In genomic region chr15:74367296-74367854, GRCh38 we compare ENCODE assay signal across 16 cellular contexts. TPM values are rescaled to one million over a fixed set of nuclear protein-coding genes. Genes with fewer than 3 reads are reported as not detected.
A peak's percentile ranks its signal among the peaks of the same experiment; 100 is the strongest.
DNase-seq lines count a peak whose midpoint lies in the region; ATAC-seq lines count a peak whose summit lies in the region.
"Had no signal": no experiment of that assay in that cellular context is flagged by ENCODE, and none has a peak within 500 bp of the region (broad histone marks: within the 10 kb centered on the region; RNA-seq: fewer than 3 reads in every experiment).

Gene CYP11A1 (minus strand): TSS chr15:74367646. CDS start chr15:74367585, 61 bp downstream.

- no peak within 1 kb of the TSS for H2BK5ac ChIP-seq in mesenchymal stem cell (ENCODE audit: low read depth, low read length, poor library complexity, severe bottlenecking)

- H3K4me1 Mint-ChIP-seq in activated T-cell treated with anti-CD3 and anti-CD28 coated beads, Interleukin-2, amount 50 U/mL, for 72 hours (ENCODE audit: low read depth): peaks cover 4% of the 10 kb centered on the region
- peaks cover 5% of the 10 kb centered on the region for H3K4me1 Mint-ChIP-seq in activated T-helper 1 cell treated with anti-CD3 and anti-CD28 coated beads, Interleukin-12 subunit alpha, Interleukin-12 subunit beta, Interleukin-2, Interleukin-4 antibody, amounts not matched to agents 30 ng/mL and 10 ng/mL and 1 ng/mL, durations not matched to agents 14 hours and 24 hours and 36 hours (ENCODE audit: low read depth)
- H3K4me1 Mint-ChIP-seq in stimulated activated memory B cell treated with anti-CD40 and anti-IgM and Interleukin-4, amounts not matched to agents 10 μg/mL and 1 μg/mL and 100 μg/mL, for 72 hours: peaks cover 6% of the 10 kb centered on the region

- no peak within 1 kb of the TSS for H2AK5ac ChIP-seq in mesenchymal stem cell (ENCODE audit: low read length, severe bottlenecking)

- no peaks in the 10 kb centered on the region for H3K79me1 ChIP-seq in mesenchymal stem cell (replicated peaks; ENCODE audit: low read length, poor library complexity, severe bottlenecking)

- H3K4me3 ChIP-seq in mesenchymal stem cell (ENCODE audit: insufficient read depth in 1 of 2, low read depth in 1 of 2, low read length in 2 of 2): peak within 1 kb of the TSS in 1 of 2 experiments; percentile 85
- no peak within 1 kb of the TSS for H3K4me3 ChIP-seq in effector memory CD4-positive, alpha-beta T cell (ENCODE audit: insufficient read depth, low read depth, low read length, poor library complexity, severe bottlenecking)

- H3K27ac ChIP-seq in mesenchymal stem cell (ENCODE audit: low read length, poor library complexity, severe bottlenecking): no peak within 1 kb of the TSS
- no peak within 1 kb of the TSS for H3K27ac ChIP-seq in effector memory CD4-positive, alpha-beta T cell (ENCODE audit: insufficient read depth, low read length, poor library complexity, severe bottlenecking)
- H3K27ac ChIP-seq: tibial artery had no signal

- no peak within 1 kb of the TSS for H3K18ac ChIP-seq in mesenchymal stem cell (ENCODE audit: low read depth in 1 of 2, low read length in 2 of 2)

- no peaks in the 10 kb centered on the region for H3K9me3 Mint-ChIP-seq in activated T-cell treated with anti-CD3 and anti-CD28 coated beads, Interleukin-2, amount 50 U/mL, for 72 hours
- H3K9me3 Mint-ChIP-seq in activated T-helper 1 cell treated with anti-CD3 and anti-CD28 coated beads, Interleukin-12 subunit alpha, Interleukin-12 subunit beta, Interleukin-2, Interleukin-4 antibody, amounts not matched to agents 30 ng/mL and 10 ng/mL and 1 ng/mL, durations not matched to agents 14 hours and 24 hours and 36 hours: no peaks in the 10 kb centered on the region
- H3K9me3 Mint-ChIP-seq in stimulated activated memory B cell treated with anti-CD40 and anti-IgM and Interleukin-4, amounts not matched to agents 10 μg/mL and 1 μg/mL and 100 μg/mL, for 72 hours: no peaks in the 10 kb centered on the region

- ATAC-seq in activated T-cell treated with anti-CD3 and anti-CD28 coated beads, Interleukin-2, amount 50 U/mL, for 72 hours (replicated peaks in 1 of 2): no peak
- no peak for ATAC-seq in stimulated activated memory B cell treated with anti-CD40 and anti-IgM and Interleukin-4, amounts not matched to agents 10 μg/mL and 1 μg/mL and 100 μg/mL, for 72 hours
- ATAC-seq: heart left ventricle, PC-3 had no signal

- peak within 1 kb of the TSS; percentile 92 for H3K9ac ChIP-seq in mesenchymal stem cell (ENCODE audit: low read length)

- no peak for DNase-seq in activated T-cell treated with anti-CD3 and anti-CD28 coated beads, Interleukin-2, amount 50 U/mL, for 72 hours
- no peak for DNase-seq in activated T-cell treated with anti-CD3 and anti-CD28 coated beads, Interleukin-2, amount 50 U/mL, for 1 hour
- DNase-seq in activated T-helper 1 cell treated with anti-CD3 and anti-CD28 coated beads, Interleukin-12 subunit alpha, Interleukin-12 subunit beta, Interleukin-2, Interleukin-4 antibody, amounts not matched to agents 30 ng/mL and 10 ng/mL and 1 ng/mL, durations not matched to agents 14 hours and 24 hours and 36 hours (ENCODE audit: low spot score): no peak
- DNase-seq in mesenchymal stem cell (no peak), NCI-H446 treated with DMSO at 0.1 percent for 48 hours (lab: John Stamatoyannopoulos, UW) (no peak), T1000 (lab: John Stamatoyannopoulos, UW) (no peak)
- no peak for DNase-seq in effector memory CD4-positive, alpha-beta T cell
- DNase-seq: activated CD4-positive, CD25-positive, alpha-beta regulatory T cell treated with anti-CD3 and anti-CD28 coated beads, Interleukin-2, amount 50 U/mL, for 72 hours; caudate nucleus; heart left ventricle; NCI-H345; PC-3; spleen had no signal

- H3K9me3 ChIP-seq in mesenchymal stem cell (ENCODE audit: control insufficient read depth, low read length): no peaks in the 10 kb centered on the region
- no peaks in the 10 kb centered on the region for H3K9me3 ChIP-seq in effector memory CD4-positive, alpha-beta T cell (ENCODE audit: control insufficient read depth, low read length)
- H3K9me3 ChIP-seq: heart left ventricle, spleen, tibial artery had no signal

- intact Hi-C loops in activated T-helper 1 cell treated with anti-CD3 and anti-CD28 coated beads, Interleukin-12 subunit alpha, Interleukin-12 subunit beta, Interleukin-2, Interleukin-4 antibody, amounts not matched to agents 30 ng/mL and 10 ng/mL and 1 ng/mL, durations not matched to agents 14 hours and 24 hours and 36 hours (cut with micrococcal nuclease): no loop called here

- no peak within 1 kb of the TSS for H3K14ac ChIP-seq in mesenchymal stem cell (ENCODE audit: low read length in 2 of 2)

- H3K36me3 ChIP-seq in mesenchymal stem cell (ENCODE audit: control insufficient read depth in 1 of 2, insufficient read depth in 2 of 2, low read depth in 1 of 2, low read length in 2 of 2): no peaks in the 10 kb centered on the region
- H3K36me3 ChIP-seq in effector memory CD4-positive, alpha-beta T cell (ENCODE audit: control insufficient read depth, insufficient read depth, low read length): no peaks in the 10 kb centered on the region
- H3K36me3 ChIP-seq: heart left ventricle, spleen, tibial artery had no signal

- peaks cover 12% of the 10 kb centered on the region for H3K4me1 ChIP-seq in mesenchymal stem cell (ENCODE audit: control insufficient read depth, insufficient read depth, low read depth, low read length)
- peaks cover 3% of the 10 kb centered on the region for H3K4me1 ChIP-seq in effector memory CD4-positive, alpha-beta T cell (ENCODE audit: control insufficient read depth, insufficient read depth, low read length, poor library complexity, severe bottlenecking)

- H2AFZ ChIP-seq in mesenchymal stem cell (ENCODE audit: low read depth, low read length): no peak within 1 kb of the TSS

- WGBS in mesenchymal stem cell: 92% methylated on average over 12 of the region's 12 CpGs

- no peaks in the 10 kb centered on the region for H3K36me3 Mint-ChIP-seq in activated T-cell treated with anti-CD3 and anti-CD28 coated beads, Interleukin-2, amount 50 U/mL, for 72 hours (ENCODE audit: insufficient read depth in 2 of 2)
- no peaks in the 10 kb centered on the region for H3K36me3 Mint-ChIP-seq in activated T-helper 1 cell treated with anti-CD3 and anti-CD28 coated beads, Interleukin-12 subunit alpha, Interleukin-12 subunit beta, Interleukin-2, Interleukin-4 antibody, amounts not matched to agents 30 ng/mL and 10 ng/mL and 1 ng/mL, durations not matched to agents 14 hours and 24 hours and 36 hours (ENCODE audit: low read depth)
- no peaks in the 10 kb centered on the region for H3K36me3 Mint-ChIP-seq in stimulated activated memory B cell treated with anti-CD40 and anti-IgM and Interleukin-4, amounts not matched to agents 10 μg/mL and 1 μg/mL and 100 μg/mL, for 72 hours

- H2BK120ac ChIP-seq in mesenchymal stem cell (ENCODE audit: low read depth, low read length): no peak within 1 kb of the TSS

- H3K4ac ChIP-seq in mesenchymal stem cell (ENCODE audit: low read depth in 1 of 2, low read length in 2 of 2): no peak within 1 kb of the TSS

- no peak within 1 kb of the TSS for H2BK12ac ChIP-seq in mesenchymal stem cell (ENCODE audit: low read length in 2 of 2)

- peaks cover 0 to 44% of the 10 kb centered on the region in 2 experiments for H3K27me3 ChIP-seq in mesenchymal stem cell (ENCODE audit: control insufficient read depth in 1 of 2, insufficient read depth in 1 of 2, low read length in 2 of 2)
- peaks cover 29% of the 10 kb centered on the region for H3K27me3 ChIP-seq in effector memory CD4-positive, alpha-beta T cell (replicated peaks; ENCODE audit: control insufficient read depth, insufficient read depth, low read length, poor library complexity, severe bottlenecking)

- peak within 1 kb of the TSS in 1 of 2 experiments; percentile 10 for H3K23ac ChIP-seq in mesenchymal stem cell (ENCODE audit: low read length in 2 of 2)

- no peak within 1 kb of the TSS for H4K8ac ChIP-seq in mesenchymal stem cell (ENCODE audit: low read length)

- no peak within 1 kb of the TSS for H3K4me2 ChIP-seq in mesenchymal stem cell (ENCODE audit: low read length, poor library complexity, severe bottlenecking)

- H3K4me3 Mint-ChIP-seq in activated T-cell treated with anti-CD3 and anti-CD28 coated beads, Interleukin-2, amount 50 U/mL, for 72 hours: peak within 1 kb of the TSS; percentile 20 to 66
- peak within 1 kb of the TSS; percentile 30 for H3K4me3 Mint-ChIP-seq in activated T-helper 1 cell treated with anti-CD3 and anti-CD28 coated beads, Interleukin-12 subunit alpha, Interleukin-12 subunit beta, Interleukin-2, Interleukin-4 antibody, amounts not matched to agents 30 ng/mL and 10 ng/mL and 1 ng/mL, durations not matched to agents 14 hours and 24 hours and 36 hours
- H3K4me3 Mint-ChIP-seq in stimulated activated memory B cell treated with anti-CD40 and anti-IgM and Interleukin-4, amounts not matched to agents 10 μg/mL and 1 μg/mL and 100 μg/mL, for 72 hours: peak within 1 kb of the TSS; percentile 44

- no peak within 1 kb of the TSS for H3K27ac Mint-ChIP-seq in activated T-cell treated with anti-CD3 and anti-CD28 coated beads, Interleukin-2, amount 50 U/mL, for 72 hours
- no peak within 1 kb of the TSS for H3K27ac Mint-ChIP-seq in activated T-helper 1 cell treated with anti-CD3 and anti-CD28 coated beads, Interleukin-12 subunit alpha, Interleukin-12 subunit beta, Interleukin-2, Interleukin-4 antibody, amounts not matched to agents 30 ng/mL and 10 ng/mL and 1 ng/mL, durations not matched to agents 14 hours and 24 hours and 36 hours
- H3K27ac Mint-ChIP-seq in stimulated activated memory B cell treated with anti-CD40 and anti-IgM and Interleukin-4, amounts not matched to agents 10 μg/mL and 1 μg/mL and 100 μg/mL, for 72 hours: peak within 1 kb of the TSS; percentile 44

- H2BK15ac ChIP-seq in mesenchymal stem cell (ENCODE audit: low read depth, poor library complexity, severe bottlenecking): no peak within 1 kb of the TSS

- peaks cover 41% of the 10 kb centered on the region for H3K27me3 Mint-ChIP-seq in activated T-cell treated with anti-CD3 and anti-CD28 coated beads, Interleukin-2, amount 50 U/mL, for 72 hours (ENCODE audit: low read depth)
- H3K27me3 Mint-ChIP-seq in activated T-helper 1 cell treated with anti-CD3 and anti-CD28 coated beads, Interleukin-12 subunit alpha, Interleukin-12 subunit beta, Interleukin-2, Interleukin-4 antibody, amounts not matched to agents 30 ng/mL and 10 ng/mL and 1 ng/mL, durations not matched to agents 14 hours and 24 hours and 36 hours (ENCODE audit: insufficient read depth): peaks cover 62% of the 10 kb centered on the region
- H3K27me3 Mint-ChIP-seq in stimulated activated memory B cell treated with anti-CD40 and anti-IgM and Interleukin-4, amounts not matched to agents 10 μg/mL and 1 μg/mL and 100 μg/mL, for 72 hours: peaks cover 42% of the 10 kb centered on the region

- no peak within 1 kb of the TSS for H4K91ac ChIP-seq in mesenchymal stem cell (ENCODE audit: low read length)

RNA-seq across cellular contexts. Expression of gene CYP11A1, which starts in this region (rescaled TPM):
- total RNA-seq in activated T-cell treated with anti-CD3 and anti-CD28 coated beads, Interleukin-2, amount 50 U/mL, for 72 hours: under 1 TPM; 0.21 to 0.26 TPM
- total RNA-seq in activated T-helper 1 cell treated with anti-CD3 and anti-CD28 coated beads, Interleukin-12 subunit alpha, Interleukin-12 subunit beta, Interleukin-2, Interleukin-4 antibody, amounts not matched to agents 30 ng/mL and 10 ng/mL and 1 ng/mL, durations not matched to agents 14 hours and 24 hours and 36 hours: not detected in 2 replicates
- 0.08 TPM for polyA plus RNA-seq in mesenchymal stem cell (2013, experiment 1 of 2)
- polyA plus RNA-seq in mesenchymal stem cell (2013, experiment 2 of 2): 0.07 TPM
- total RNA-seq: HT-29 had no signal
